15 cellular contexts compared by ENCODE assay signal in genomic region chr5:156670615-156671014, GRCh38.
DNase-seq lines count a peak whose midpoint lies in the region; ATAC-seq and TF ChIP-seq lines count a peak whose summit lies in the region.
"Had no signal": no experiment of that assay in that cellular context is flagged by ENCODE, and none has a peak within 500 bp of the region (broad histone marks: within the 10 kb centered on the region; RNA-seq: fewer than 3 reads in every experiment).

No MANE protein-coding gene starts in this region.

- H3K36me3 ChIP-seq in HUES64 (ENCODE audit: insufficient read depth, low read length) (no peaks in the 10 kb centered on the region), neural progenitor cell (no peaks in the 10 kb centered on the region), lower lobe of right lung (no peaks in the 10 kb centered on the region)

- peaks cover 27% of the 10 kb centered on the region for H3K4me1 ChIP-seq in HUES64 (ENCODE audit: insufficient read depth, low read length)
- peaks cover 32% of the 10 kb centered on the region for H3K4me1 ChIP-seq in neural progenitor cell
- H3K4me1 ChIP-seq in lower lobe of right lung: no peaks in the 10 kb centered on the region

- H3K4me3 Mint-ChIP-seq in activated CD4-positive, alpha-beta T cell treated with anti-CD3 and anti-CD28 coated beads, Interleukin-2, amount 10 ng/mL, durations not matched to agents 24 days and 14 days: no peak overlapping the region
- H3K4me3 Mint-ChIP-seq in neural progenitor cell: no peak overlapping the region
- H3K4me3 Mint-ChIP-seq in activated CD4-positive, alpha-beta memory T cell treated with anti-CD3 and anti-CD28 coated beads for 36 hours: no peak overlapping the region
- H3K4me3 Mint-ChIP-seq: CD14-positive monocyte; CD8-positive, alpha-beta T cell had no signal

- no peak overlapping the region for H3K9ac ChIP-seq in HUES64 (ENCODE audit: low read depth, low read length)
- no peak overlapping the region for H3K9ac ChIP-seq in neural progenitor cell

- no peaks in the 10 kb centered on the region for H3K4me1 Mint-ChIP-seq in activated CD4-positive, alpha-beta T cell treated with anti-CD3 and anti-CD28 coated beads, Interleukin-2, amount 10 ng/mL, durations not matched to agents 24 days and 14 days
- H3K4me1 Mint-ChIP-seq in neural progenitor cell: peaks cover 27% of the 10 kb centered on the region
- H3K4me1 Mint-ChIP-seq in activated CD4-positive, alpha-beta memory T cell treated with anti-CD3 and anti-CD28 coated beads for 36 hours (ENCODE audit: low read depth): no peaks in the 10 kb centered on the region
- H3K4me1 Mint-ChIP-seq: CD14-positive monocyte had no signal

- H3K27me3 Mint-ChIP-seq in activated CD4-positive, alpha-beta T cell treated with anti-CD3 and anti-CD28 coated beads, Interleukin-2, amount 10 ng/mL, durations not matched to agents 24 days and 14 days: peaks cover 9% of the 10 kb centered on the region
- peaks cover 3% of the 10 kb centered on the region for H3K27me3 Mint-ChIP-seq in neural progenitor cell (ENCODE audit: insufficient read depth, low read depth)
- no peaks in the 10 kb centered on the region for H3K27me3 Mint-ChIP-seq in activated CD4-positive, alpha-beta memory T cell treated with anti-CD3 and anti-CD28 coated beads for 36 hours

- no peaks in the 10 kb centered on the region for H3K36me3 Mint-ChIP-seq in activated CD4-positive, alpha-beta T cell treated with anti-CD3 and anti-CD28 coated beads, Interleukin-2, amount 10 ng/mL, durations not matched to agents 24 days and 14 days (ENCODE audit: low read depth)
- no peaks in the 10 kb centered on the region for H3K36me3 Mint-ChIP-seq in neural progenitor cell
- no peaks in the 10 kb centered on the region for H3K36me3 Mint-ChIP-seq in activated CD4-positive, alpha-beta memory T cell treated with anti-CD3 and anti-CD28 coated beads for 36 hours
- H3K36me3 Mint-ChIP-seq: CD14-positive monocyte; CD8-positive, alpha-beta T cell had no signal

- H3K27me3 ChIP-seq in HUES64 (ENCODE audit: insufficient read depth, low read length) (no peaks in the 10 kb centered on the region), neural progenitor cell (no peaks in the 10 kb centered on the region), lower lobe of right lung (ENCODE audit: low read depth) (no peaks in the 10 kb centered on the region)

- peak overlapping the region; percentile 60 for H3K27ac ChIP-seq in HUES64 (ENCODE audit: low read depth, low read length)
- peak overlapping the region; percentile 66 for H3K27ac ChIP-seq in neural progenitor cell
- no peak overlapping the region for H3K27ac ChIP-seq in lower lobe of right lung
- H3K27ac ChIP-seq: HL-60 had no signal

- DNase-seq in activated CD4-positive, alpha-beta T cell treated with anti-CD3 and anti-CD28 coated beads, Interleukin-2, amount 10 ng/mL, durations not matched to agents 24 days and 14 days: no peak
- DNase-seq in activated CD4-positive, alpha-beta T cell treated with anti-CD3 and anti-CD28 coated beads for 4 hours: no peak
- DNase-seq in NCI-H748 treated with DMSO at 0.1 percent for 48 hours (lab: John Stamatoyannopoulos, UW) (peak; percentile 53), neural progenitor cell (ENCODE audit: low spot score) (no peak), lower lobe of right lung (no peak)
- DNase-seq in activated CD4-positive, alpha-beta memory T cell treated with anti-CD3 and anti-CD28 coated beads for 36 hours: no peak
- DNase-seq: CD8-positive, alpha-beta T cell; DMS153; DND-41; GDM1; IMR-90 had no signal

- no peak overlapping the region for H2AFZ ChIP-seq in neural progenitor cell (replicated peaks)

- peak overlapping the region; percentile 43 for H3K27ac Mint-ChIP-seq in activated CD4-positive, alpha-beta T cell treated with anti-CD3 and anti-CD28 coated beads, Interleukin-2, amount 10 ng/mL, durations not matched to agents 24 days and 14 days
- H3K27ac Mint-ChIP-seq in neural progenitor cell: no peak overlapping the region
- no peak overlapping the region for H3K27ac Mint-ChIP-seq in activated CD4-positive, alpha-beta memory T cell treated with anti-CD3 and anti-CD28 coated beads for 36 hours
- H3K27ac Mint-ChIP-seq: CD14-positive monocyte; CD8-positive, alpha-beta T cell had no signal

- no peaks in the 10 kb centered on the region for H3K9me3 Mint-ChIP-seq in activated CD4-positive, alpha-beta T cell treated with anti-CD3 and anti-CD28 coated beads, Interleukin-2, amount 10 ng/mL, durations not matched to agents 24 days and 14 days
- H3K9me3 Mint-ChIP-seq in neural progenitor cell: no peaks in the 10 kb centered on the region
- H3K9me3 Mint-ChIP-seq in activated CD4-positive, alpha-beta memory T cell treated with anti-CD3 and anti-CD28 coated beads for 36 hours: no peaks in the 10 kb centered on the region
- H3K9me3 Mint-ChIP-seq: CD8-positive, alpha-beta T cell had no signal

- no peaks in the 10 kb centered on the region for H3K9me3 ChIP-seq in HUES64 (ENCODE audit: insufficient read depth, low read depth, low read length)
- no peaks in the 10 kb centered on the region for H3K9me3 ChIP-seq in neural progenitor cell (ENCODE audit: low read depth)
- no peaks in the 10 kb centered on the region for H3K9me3 ChIP-seq in lower lobe of right lung

- peak overlapping the region; percentile 40 for H3K4me2 ChIP-seq in neural progenitor cell

- no peak overlapping the region for H3K4me3 ChIP-seq in HUES64 (ENCODE audit: low read length)
- peak overlapping the region; percentile 8 for H3K4me3 ChIP-seq in neural progenitor cell
- no peak overlapping the region for H3K4me3 ChIP-seq in lower lobe of right lung

- CTCF ChIA-PET in activated CD4-positive, alpha-beta memory T cell treated with anti-CD3 and anti-CD28 coated beads for 36 hours (lab: Charles Lee): interaction anchor here (0.6 kb wide), 1 partner anchor 246 kb away, joined by 3 read pairs; no protein-coding TSS in a partner anchor

- POLR2A ChIA-PET in activated CD4-positive, alpha-beta memory T cell treated with anti-CD3 and anti-CD28 coated beads for 36 hours (lab: Charles Lee): no interaction called here

- no peak for ATAC-seq in lower lobe of right lung
- ATAC-seq: CD8-positive, alpha-beta T cell; HCT116 had no signal

- H3F3A ChIP-seq in neural progenitor cell (ENCODE audit: low read depth): peaks cover 7% of the 10 kb centered on the region

- TF ChIP-seq CTCF in neural progenitor cell (IDR thresholded peaks at IDR 0.05): no peak
- TF ChIP-seq CTCF in lower lobe of right lung (IDR thresholded peaks at IDR 0.05): no peak

- 79% methylated on average over 2 of the region's 2 CpGs for WGBS in HUES64

- H3K79me2 ChIP-seq in neural progenitor cell (ENCODE audit: low read depth): no peaks in the 10 kb centered on the region

- intact Hi-C loops in activated CD4-positive, alpha-beta T cell treated with anti-CD3 and anti-CD28 coated beads, Interleukin-2, amount 10 ng/mL, durations not matched to agents 24 days and 14 days (cut with micrococcal nuclease): no loop called here
- intact Hi-C loops in activated CD4-positive, alpha-beta memory T cell treated with anti-CD3 and anti-CD28 coated beads for 36 hours (cut with micrococcal nuclease): no loop called here
- intact Hi-C loops in lower lobe of right lung (cut with DNase I): no loop called here

- no peaks in the 10 kb centered on the region for H4K20me1 ChIP-seq in neural progenitor cell (ENCODE audit: low read depth)
